ENCODE assay signal across 34 cellular contexts in the genomic region with DNA sequence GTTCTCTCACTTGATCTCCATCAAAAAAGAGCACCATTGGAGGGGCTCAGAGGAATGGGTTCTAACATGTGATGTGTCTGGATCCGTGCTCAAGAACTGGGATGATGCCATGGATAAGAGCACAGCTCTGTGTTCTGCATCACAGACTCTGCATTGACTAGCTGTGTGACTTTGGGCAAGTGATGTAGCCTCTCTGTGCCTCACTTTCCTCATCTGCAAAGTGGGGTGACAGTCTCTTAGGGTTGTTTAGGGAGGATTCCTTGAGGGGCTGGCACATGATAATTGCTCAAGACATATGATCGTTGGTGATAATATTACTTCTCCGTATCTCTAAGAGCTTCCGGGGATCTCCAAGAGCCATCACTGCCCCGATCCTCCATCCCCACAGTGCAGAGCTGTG.
"Had no signal": no experiment of that assay in that cellular context is flagged by ENCODE, and none has a peak within 500 bp of the region (broad histone marks: within the 10 kb centered on the region; RNA-seq: fewer than 3 reads in every experiment).

No MANE protein-coding gene starts in this region.

- H3K27me3 ChIP-seq: ascending aorta had no signal

- H3K36me3 ChIP-seq: ascending aorta had no signal

- ATAC-seq: activated CD8-positive, alpha-beta T cell treated with anti-CD3 and anti-CD28 coated beads for 36 hours; activated naive CD8-positive, alpha-beta T cell treated with anti-CD3 and anti-CD28 coated beads, Interleukin-2, amount 50 U/mL, for 24 hours; activated T-cell treated with anti-CD3 and anti-CD28 coated beads, Interleukin-2, amount 50 U/mL, for 4 hours; activated T-cell treated with anti-CD3 and anti-CD28 coated beads, Interleukin-2, amount 50 U/mL, for 72 hours; T-cell had no signal

- H3K9me3 ChIP-seq: ascending aorta had no signal

- DNase-seq: activated B cell treated with CpG ODN at 0.5 μM for 24 hours; activated CD4-positive, alpha-beta memory T cell treated with anti-CD3 and anti-CD28 coated beads for 36 hours; activated CD4-positive, alpha-beta T cell treated with anti-CD3 and anti-CD28 coated beads for 4 hours; activated CD4-positive, alpha-beta T cell treated with anti-CD3 and anti-CD28 coated beads, Interleukin-2, amount 10 ng/mL, durations not matched to agents 24 days and 14 days; activated CD4-positive, alpha-beta T cell treated with anti-CD3 and anti-CD28 coated beads, Interleukin-2, amount 50 U/mL, for 1 hour; activated CD4-positive, alpha-beta T cell treated with anti-CD3 and anti-CD28 coated beads, Interleukin-2, amount 50 U/mL, for 4 hours; activated CD4-positive, CD25-positive, alpha-beta regulatory T cell treated with anti-CD3 and anti-CD28 coated beads, Interleukin-2, amount 50 U/mL, for 72 hours; activated CD8-positive, alpha-beta memory T cell treated with anti-CD3 and anti-CD28 coated beads, Interleukin-2, amount 50 U/mL, for 4 hours; activated CD8-positive, alpha-beta T cell treated with anti-CD3 and anti-CD28 coated beads for 36 hours; activated effector memory CD4-positive, alpha-beta T cell treated with Interleukin-2 at 50 U/mL for 16 hours; activated gamma-delta T cell; activated naive CD4-positive, alpha-beta T cell treated with anti-CD3 and anti-CD28 coated beads, Interleukin-2, amount 10 ng/mL, durations not matched to agents 7 days and 5 days; activated naive CD4-positive, alpha-beta T cell treated with Interleukin-2 at 50 U/mL for 16 hours; activated naive CD8-positive, alpha-beta T cell treated with anti-CD3 and anti-CD28 coated beads, Interleukin-2, amount 10 ng/mL, durations not matched to agents 7 days and 5 days; activated naive CD8-positive, alpha-beta T cell treated with anti-CD3 and anti-CD28 coated beads, Interleukin-2, amount 50 U/mL, for 24 hours; activated T-cell treated with anti-CD3 and anti-CD28 coated beads for 4 hours; activated T-cell treated with anti-CD3 and anti-CD28 coated beads, Interleukin-2, amount 50 U/mL, for 1 hour; activated T-cell treated with anti-CD3 and anti-CD28 coated beads, Interleukin-2, amount 50 U/mL, for 4 hours; activated T-cell treated with anti-CD3 and anti-CD28 coated beads, Interleukin-2, amount 50 U/mL, for 72 hours; amygdala; anterior cingulate cortex; central memory CD4-positive, alpha-beta T cell; T-cell; T-helper 2 cell; T-helper 9 cell had no signal

- H3K27me3 Mint-ChIP-seq: activated B cell treated with CpG ODN at 0.5 μM for 24 hours; activated CD4-positive, alpha-beta memory T cell treated with anti-CD3 and anti-CD28 coated beads for 36 hours; activated CD4-positive, alpha-beta T cell treated with anti-CD3 and anti-CD28 coated beads, Interleukin-2, amount 10 ng/mL, durations not matched to agents 24 days and 14 days; activated CD8-positive, alpha-beta T cell treated with anti-CD3 and anti-CD28 coated beads for 36 hours; activated naive CD4-positive, alpha-beta T cell treated with anti-CD3 and anti-CD28 coated beads, Interleukin-2, amount 10 ng/mL, durations not matched to agents 7 days and 5 days; activated naive CD4-positive, alpha-beta T cell treated with anti-CD3 and anti-CD28 coated beads, Interleukin-2, amount 50 U/mL, for 24 hours; activated naive CD8-positive, alpha-beta T cell; activated naive CD8-positive, alpha-beta T cell treated with anti-CD3 and anti-CD28 coated beads, Interleukin-2, amount 10 ng/mL, durations not matched to agents 7 days and 5 days; activated naive CD8-positive, alpha-beta T cell treated with anti-CD3 and anti-CD28 coated beads, Interleukin-2, amount 50 U/mL, for 24 hours; brain; T-cell had no signal

- H3K27ac ChIP-seq: ascending aorta, VCaP had no signal

- H3K36me3 Mint-ChIP-seq: activated CD4-positive, alpha-beta memory T cell treated with anti-CD3 and anti-CD28 coated beads for 36 hours; activated naive CD4-positive, alpha-beta T cell treated with anti-CD3 and anti-CD28 coated beads, Interleukin-2, amount 50 U/mL, for 24 hours; activated naive CD8-positive, alpha-beta T cell; brain had no signal

- H3K4me3 ChIP-seq: ascending aorta had no signal

- H3K27ac Mint-ChIP-seq: activated B cell treated with CpG ODN at 0.5 μM for 24 hours; activated CD4-positive, alpha-beta memory T cell treated with anti-CD3 and anti-CD28 coated beads for 36 hours; activated CD4-positive, alpha-beta T cell treated with anti-CD3 and anti-CD28 coated beads, Interleukin-2, amount 10 ng/mL, durations not matched to agents 24 days and 14 days; activated CD8-positive, alpha-beta T cell treated with anti-CD3 and anti-CD28 coated beads for 36 hours; activated naive CD4-positive, alpha-beta T cell treated with anti-CD3 and anti-CD28 coated beads, Interleukin-2, amount 10 ng/mL, durations not matched to agents 7 days and 5 days; activated naive CD4-positive, alpha-beta T cell treated with anti-CD3 and anti-CD28 coated beads, Interleukin-2, amount 50 U/mL, for 24 hours; activated naive CD8-positive, alpha-beta T cell; activated naive CD8-positive, alpha-beta T cell treated with anti-CD3 and anti-CD28 coated beads, Interleukin-2, amount 10 ng/mL, durations not matched to agents 7 days and 5 days; activated naive CD8-positive, alpha-beta T cell treated with anti-CD3 and anti-CD28 coated beads, Interleukin-2, amount 50 U/mL, for 24 hours; activated T-cell treated with anti-CD3 and anti-CD28 coated beads, Interleukin-2, amount 50 U/mL, for 72 hours; activated T-helper 1 cell treated with anti-CD3 and anti-CD28 coated beads, Interleukin-12 subunit alpha, Interleukin-12 subunit beta, Interleukin-2, Interleukin-4 antibody, amounts not matched to agents 30 ng/mL and 10 ng/mL and 1 ng/mL, durations not matched to agents 14 hours and 24 hours and 36 hours; activated T-helper 2 cell treated with anti-CD3 and anti-CD28 coated beads, Interferon-gamma antibody, Interleukin-2, Interleukin-4, amounts not matched to agents 10 μg/mL and 5 μg/mL and 100 μg/mL, durations not matched to agents 14 hours and 24 hours and 36 hours; brain; T-cell; T-helper 2 cell treated with Interferon-gamma antibody and Interleukin-4, amounts not matched to agents 5 μg/mL and 100 μg/mL, for 36 hours had no signal

- H3K4me3 Mint-ChIP-seq: activated B cell treated with CpG ODN at 0.5 μM for 24 hours; activated CD4-positive, alpha-beta memory T cell treated with anti-CD3 and anti-CD28 coated beads for 36 hours; activated CD4-positive, alpha-beta T cell treated with anti-CD3 and anti-CD28 coated beads, Interleukin-2, amount 10 ng/mL, durations not matched to agents 24 days and 14 days; activated CD8-positive, alpha-beta T cell treated with anti-CD3 and anti-CD28 coated beads for 36 hours; activated naive CD4-positive, alpha-beta T cell treated with anti-CD3 and anti-CD28 coated beads, Interleukin-2, amount 10 ng/mL, durations not matched to agents 7 days and 5 days; activated naive CD4-positive, alpha-beta T cell treated with anti-CD3 and anti-CD28 coated beads, Interleukin-2, amount 50 U/mL, for 24 hours; activated naive CD8-positive, alpha-beta T cell; activated naive CD8-positive, alpha-beta T cell treated with anti-CD3 and anti-CD28 coated beads, Interleukin-2, amount 10 ng/mL, durations not matched to agents 7 days and 5 days; activated naive CD8-positive, alpha-beta T cell treated with anti-CD3 and anti-CD28 coated beads, Interleukin-2, amount 50 U/mL, for 24 hours; activated T-cell treated with anti-CD3 and anti-CD28 coated beads, Interleukin-2, amount 50 U/mL, for 4 hours; activated T-cell treated with anti-CD3 and anti-CD28 coated beads, Interleukin-2, amount 50 U/mL, for 72 hours; activated T-helper 1 cell treated with anti-CD3 and anti-CD28 coated beads, Interleukin-12 subunit alpha, Interleukin-12 subunit beta, Interleukin-2, Interleukin-4 antibody, amounts not matched to agents 30 ng/mL and 10 ng/mL and 1 ng/mL, durations not matched to agents 14 hours and 24 hours and 36 hours; brain; T-cell; T-helper 2 cell treated with Interferon-gamma antibody and Interleukin-4, amounts not matched to agents 5 μg/mL and 100 μg/mL, for 36 hours had no signal

- FAIRE-seq: TTC549 had no signal
